Comparison of ENCODE assay signal across 15 cellular contexts in the genomic region with DNA sequence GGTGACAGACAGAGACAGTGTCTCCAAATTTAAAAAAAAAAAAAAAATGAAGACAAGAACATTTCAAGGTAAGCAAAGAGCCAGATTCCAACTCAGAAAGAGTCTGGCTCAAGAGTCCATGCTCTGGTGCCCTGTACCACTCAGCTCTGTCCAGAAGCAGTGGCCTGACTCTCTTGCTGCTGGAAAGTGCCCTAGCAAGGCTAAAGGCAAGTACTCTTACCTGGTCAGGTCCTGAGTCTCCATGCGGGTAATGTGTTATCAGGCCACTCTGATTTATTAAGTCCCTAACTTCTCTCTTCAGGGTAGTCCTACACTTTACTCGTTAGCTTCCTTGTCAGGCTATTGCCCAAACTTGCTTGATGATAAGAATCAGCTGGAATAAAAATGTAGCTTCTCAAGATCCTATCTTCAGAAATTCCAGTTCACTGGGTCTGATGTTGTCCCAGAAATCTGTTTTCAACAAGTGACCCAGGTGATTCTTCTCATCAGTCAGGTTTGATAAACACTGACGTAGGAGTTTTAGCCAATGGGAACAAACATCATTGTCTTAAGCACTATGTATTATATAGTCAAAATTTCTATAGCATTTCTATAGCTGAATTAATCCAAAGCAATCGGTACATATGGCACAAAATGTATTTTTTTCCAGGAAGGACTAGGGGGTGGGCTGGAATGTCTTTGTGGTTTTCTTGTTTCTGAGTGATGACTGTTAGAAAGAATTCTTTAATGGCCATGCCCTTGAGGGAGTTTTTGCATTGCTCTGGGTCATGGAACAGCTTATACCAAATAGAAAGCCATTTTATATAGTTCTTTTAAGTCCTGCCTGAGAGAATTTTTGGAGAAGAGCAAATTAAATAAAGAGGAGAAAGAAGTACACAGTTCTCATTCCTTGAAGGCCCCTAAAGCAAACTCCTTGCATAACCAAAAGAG.
DNase-seq lines count a peak whose midpoint lies in the region; ATAC-seq and TF ChIP-seq lines count a peak whose summit lies in the region.
"Had no signal": no experiment of that assay in that cellular context is flagged by ENCODE, and none has a peak within 500 bp of the region (broad histone marks: within the 10 kb centered on the region; RNA-seq: fewer than 3 reads in every experiment).

No MANE protein-coding gene starts in this region.

- DNase-seq in AG10803 (ENCODE audit: low read depth) (peak; percentile 25), LHCN-M2 (ENCODE audit: low read depth) (peak; percentile 12), astrocyte of the spinal cord (ENCODE audit: low read depth, low spot score) (peak; percentile 58), kidney tubule cell (ENCODE audit: low spot score) (peak; percentile 33), SHP77 (lab: John Stamatoyannopoulos, UW) (no peak), globus pallidus (ENCODE audit: low spot score) (no peak), NCI-H524 (lab: John Stamatoyannopoulos, UW) (no peak)
- DNase-seq: activated naive CD8-positive, alpha-beta T cell treated with anti-CD3 and anti-CD28 coated beads for 36 hours; DMS153; NCI-H187 treated with DMSO at 0.1 percent for 48 hours; NCI-H774; transverse colon had no signal

- H3K4me3 ChIP-seq in AG10803 (ENCODE audit: low read length) (no peak overlapping the region), astrocyte of the spinal cord (ENCODE audit: low read depth, low read length) (no peak overlapping the region)
- H3K4me3 ChIP-seq: GM12878, K562, transverse colon had no signal

- in situ Hi-C loops in astrocyte of the spinal cord (cut with HindIII; ENCODE audit: low sequenced_read_pairs) = no loop called here

- ATAC-seq in GM21619 (IDR thresholded peaks at IDR 0.05; ENCODE audit: unreplicated experiment) = no peak
- ATAC-seq: K562 had no signal

- no peak for TF ChIP-seq CTCF in AG10803 (conservative IDR thresholded peaks at IDR 0.05; ENCODE audit: low read length)
- TF ChIP-seq CTCF in astrocyte of the spinal cord (IDR thresholded peaks at IDR 0.05; ENCODE audit: low read depth, low read length) = no peak

Comparison
In these comparisons a context has a peak if more than half of its experiments do, and no peak if none do; other contexts are left out.
1. DNase-seq: peak in AG10803 (single experiment), LHCN-M2 (single experiment), astrocyte of the spinal cord (single experiment) and kidney tubule cell (single experiment); none in SHP77 (0 of 2), globus pallidus (single experiment) and NCI-H524 (0 of 2).